In the genomic region with DNA sequence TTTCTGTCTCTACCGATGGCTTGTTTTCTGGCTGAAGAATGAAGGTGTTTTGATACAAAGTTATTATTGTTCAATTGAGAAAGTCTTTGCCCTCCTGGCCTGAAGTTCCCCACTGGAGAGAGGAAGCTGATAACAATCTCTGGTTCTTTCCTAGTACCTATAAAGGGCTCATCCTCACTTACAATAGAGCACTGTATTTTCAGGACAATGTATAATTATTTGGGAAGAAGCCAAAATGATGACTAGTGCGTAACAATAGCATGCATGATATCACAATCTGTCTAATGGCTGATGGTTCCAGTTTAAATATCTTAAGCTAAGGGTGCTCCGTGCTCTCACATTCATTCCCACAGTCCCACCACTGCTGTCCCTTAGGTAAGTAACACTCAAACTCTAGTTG, we compare ENCODE assay signal across 1 cellular context.
TF ChIP-seq lines count a peak whose summit lies in the region.

No MANE protein-coding gene starts in this region.

TF ChIP-seq in HCT116, 20 proteins besides CTCF, POLR2A, EP300 and RAD21 (continued from another document):
- TF ChIP-seq, protein P1, sequence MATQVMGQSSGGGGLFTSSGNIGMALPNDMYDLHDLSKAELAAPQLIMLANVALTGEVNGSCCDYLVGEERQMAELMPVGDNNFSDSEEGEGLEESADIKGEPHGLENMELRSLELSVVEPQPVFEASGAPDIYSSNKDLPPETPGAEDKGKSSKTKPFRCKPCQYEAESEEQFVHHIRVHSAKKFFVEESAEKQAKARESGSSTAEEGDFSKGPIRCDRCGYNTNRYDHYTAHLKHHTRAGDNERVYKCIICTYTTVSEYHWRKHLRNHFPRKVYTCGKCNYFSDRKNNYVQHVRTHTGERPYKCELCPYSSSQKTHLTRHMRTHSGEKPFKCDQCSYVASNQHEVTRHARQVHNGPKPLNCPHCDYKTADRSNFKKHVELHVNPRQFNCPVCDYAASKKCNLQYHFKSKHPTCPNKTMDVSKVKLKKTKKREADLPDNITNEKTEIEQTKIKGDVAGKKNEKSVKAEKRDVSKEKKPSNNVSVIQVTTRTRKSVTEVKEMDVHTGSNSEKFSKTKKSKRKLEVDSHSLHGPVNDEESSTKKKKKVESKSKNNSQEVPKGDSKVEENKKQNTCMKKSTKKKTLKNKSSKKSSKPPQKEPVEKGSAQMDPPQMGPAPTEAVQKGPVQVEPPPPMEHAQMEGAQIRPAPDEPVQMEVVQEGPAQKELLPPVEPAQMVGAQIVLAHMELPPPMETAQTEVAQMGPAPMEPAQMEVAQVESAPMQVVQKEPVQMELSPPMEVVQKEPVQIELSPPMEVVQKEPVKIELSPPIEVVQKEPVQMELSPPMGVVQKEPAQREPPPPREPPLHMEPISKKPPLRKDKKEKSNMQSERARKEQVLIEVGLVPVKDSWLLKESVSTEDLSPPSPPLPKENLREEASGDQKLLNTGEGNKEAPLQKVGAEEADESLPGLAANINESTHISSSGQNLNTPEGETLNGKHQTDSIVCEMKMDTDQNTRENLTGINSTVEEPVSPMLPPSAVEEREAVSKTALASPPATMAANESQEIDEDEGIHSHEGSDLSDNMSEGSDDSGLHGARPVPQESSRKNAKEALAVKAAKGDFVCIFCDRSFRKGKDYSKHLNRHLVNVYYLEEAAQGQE (IDR thresholded peaks at IDR 0.05; ENCODE audit: low read depth): no peak
TF ChIP-seq in HCT116: peak in this region for 0.
